ENCODE assay signal across 8 cellular contexts in the genomic region with DNA sequence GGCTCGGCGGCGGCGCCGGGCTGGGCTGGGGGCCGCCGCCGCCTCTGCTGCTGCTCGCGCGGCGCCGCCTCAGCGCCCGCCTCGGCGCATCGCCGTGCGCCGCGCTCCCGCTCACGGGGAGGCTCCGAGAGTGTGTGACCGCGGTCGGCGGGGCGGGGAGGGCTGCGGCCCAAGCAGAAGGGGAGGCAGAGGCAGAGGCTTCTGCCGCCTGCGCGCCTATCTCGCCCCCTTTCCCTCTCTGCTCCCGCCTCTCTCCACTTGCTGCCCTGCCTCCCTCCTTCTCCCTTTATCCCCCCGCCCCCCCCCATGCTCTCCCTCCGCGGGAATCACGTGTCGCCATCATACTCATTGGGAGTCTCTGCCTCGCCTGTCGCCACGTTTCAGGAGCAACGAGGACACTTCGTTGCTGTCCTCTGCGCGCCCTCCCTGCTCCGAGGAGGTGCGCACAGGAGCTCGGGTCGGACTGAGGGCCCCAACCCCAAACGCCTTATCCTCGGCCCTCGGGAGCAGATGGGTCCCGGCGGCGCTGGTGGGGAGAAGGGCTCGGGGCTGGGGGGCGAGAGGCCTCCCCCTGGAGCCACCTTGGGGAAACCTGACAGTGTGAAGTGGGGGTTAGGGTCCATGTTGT. TPM values are rescaled to one million over a fixed set of nuclear protein-coding genes. Genes with fewer than 3 reads are reported as not detected.
A peak's percentile ranks its signal among the peaks of the same experiment; 100 is the strongest.
DNase-seq lines count a peak whose midpoint lies in the region; ATAC-seq and TF ChIP-seq lines count a peak whose summit lies in the region.

A gene with protein sequence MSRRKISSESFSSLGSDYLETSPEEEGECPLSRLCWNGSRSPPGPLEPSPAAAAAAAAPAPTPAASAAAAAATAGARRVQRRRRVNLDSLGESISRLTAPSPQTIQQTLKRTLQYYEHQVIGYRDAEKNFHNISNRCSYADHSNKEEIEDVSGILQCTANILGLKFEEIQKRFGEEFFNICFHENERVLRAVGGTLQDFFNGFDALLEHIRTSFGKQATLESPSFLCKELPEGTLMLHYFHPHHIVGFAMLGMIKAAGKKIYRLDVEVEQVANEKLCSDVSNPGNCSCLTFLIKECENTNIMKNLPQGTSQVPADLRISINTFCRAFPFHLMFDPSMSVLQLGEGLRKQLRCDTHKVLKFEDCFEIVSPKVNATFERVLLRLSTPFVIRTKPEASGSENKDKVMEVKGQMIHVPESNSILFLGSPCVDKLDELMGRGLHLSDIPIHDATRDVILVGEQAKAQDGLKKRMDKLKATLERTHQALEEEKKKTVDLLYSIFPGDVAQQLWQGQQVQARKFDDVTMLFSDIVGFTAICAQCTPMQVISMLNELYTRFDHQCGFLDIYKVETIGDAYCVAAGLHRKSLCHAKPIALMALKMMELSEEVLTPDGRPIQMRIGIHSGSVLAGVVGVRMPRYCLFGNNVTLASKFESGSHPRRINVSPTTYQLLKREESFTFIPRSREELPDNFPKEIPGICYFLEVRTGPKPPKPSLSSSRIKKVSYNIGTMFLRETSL (minus strand): TSS at position 203 of the 628 bp plus-strand sequence. CDS start 421 bp downstream, outside the sequence.

- no peak within 1 kb of the TSS for H3K9ac ChIP-seq in SK-N-MC (ENCODE audit: insufficient read length)

- H3K27ac ChIP-seq in ACC112 (ENCODE audit: low read depth, low read length) (no peak within 1 kb of the TSS), SK-N-MC (no peak within 1 kb of the TSS)

- no peak for DNase-seq in SK-N-MC (ENCODE audit: low read depth, low spot score)
- no peak for DNase-seq in fibroblast of villous mesenchyme (ENCODE audit: low read depth)
- no peak for DNase-seq in omental fat pad (ENCODE audit: low spot score)
- DNase-seq in GOT3 (lab: John Stamatoyannopoulos, UW): no peak

- H3K36me3 ChIP-seq in ACC112 (ENCODE audit: insufficient read depth, low read length) (no peaks in the 10 kb centered on the region), SK-N-MC (ENCODE audit: insufficient read depth, low read length) (no peaks in the 10 kb centered on the region)

- no peak for TF ChIP-seq CTCF in fibroblast of villous mesenchyme (IDR thresholded peaks at IDR 0.05; ENCODE audit: insufficient read depth, low read depth, low read length)
- TF ChIP-seq CTCF in omental fat pad (IDR thresholded peaks at IDR 0.05): no peak

- H3K27me3 ChIP-seq in ACC112 (ENCODE audit: insufficient read depth, low read length): peaks cover 72% of the 10 kb centered on the region

- ATAC-seq in GM18519 (IDR thresholded peaks at IDR 0.05; ENCODE audit: low FRiP score, unreplicated experiment): peak; percentile 32
- ATAC-seq in HG03095 (IDR thresholded peaks at IDR 0.05; ENCODE audit: unreplicated experiment): peak; percentile 24
- peak; percentile 37 for ATAC-seq in omental fat pad (ENCODE audit: low FRiP score)
- ATAC-seq in esophagus mucosa: no peak

- peak within 1 kb of the TSS; percentile 79 for H3K4me3 ChIP-seq in ACC112 (ENCODE audit: low read depth, low read length)
- peak within 1 kb of the TSS; percentile 79 for H3K4me3 ChIP-seq in SK-N-MC
- peak within 1 kb of the TSS; percentile 48 for H3K4me3 ChIP-seq in fibroblast of villous mesenchyme (ENCODE audit: low read depth, low read length)

- H2AFZ ChIP-seq in ACC112 (ENCODE audit: low read length, unreplicated experiment): peak within 1 kb of the TSS; percentile 60

- H3K4me1 ChIP-seq in ACC112 (ENCODE audit: control insufficient read depth, insufficient read depth, low read length, unreplicated experiment): peaks cover 12% of the 10 kb centered on the region

- no peaks in the 10 kb centered on the region for H3K79me2 ChIP-seq in ACC112 (ENCODE audit: control insufficient read depth, insufficient read depth, low read length, unreplicated experiment)

- H3K9me3 ChIP-seq in SK-N-MC (ENCODE audit: low read depth, low read length): no peaks in the 10 kb centered on the region

RNA-seq across cellular contexts. Expression of the gene that starts here (rescaled TPM):
- total RNA-seq in fibroblast of villous mesenchyme: 0.43 and 0.64 TPM in 2 replicates
- total RNA-seq in omental fat pad: 10 to 100 TPM in 1 of 4 donors, 1 to 10 TPM in 3; 2.8 to 26.6 (median 5.1) TPM
- 0.84 TPM for total RNA-seq in esophagus mucosa
